Comparison of ENCODE assay signal across 15 cellular contexts in genomic region chr2:143139835-143140393, GRCh38. TPM values are rescaled to one million over a fixed set of nuclear protein-coding genes. Genes with fewer than 3 reads are reported as not detected.
DNase-seq lines count a peak whose midpoint lies in the region; ATAC-seq and TF ChIP-seq lines count a peak whose summit lies in the region.
"Had no signal": no experiment of that assay in that cellular context is flagged by ENCODE, and none has a peak within 500 bp of the region (broad histone marks: within the 10 kb centered on the region; RNA-seq: fewer than 3 reads in every experiment).

No MANE protein-coding gene starts in this region.

- CTCF ChIA-PET in activated naive CD4-positive, alpha-beta T cell treated with anti-CD3 and anti-CD28 coated beads, Interleukin-2, amount 10 ng/mL, durations not matched to agents 7 days and 5 days (lab: Charles Lee) = interaction anchor here (0.7 to 1.3 kb wide), 3 partner anchors 9 to 12 kb away, joined by 3 to 4 read pairs (median 3); no protein-coding TSS in a partner anchor
- CTCF ChIA-PET in activated CD4-positive, alpha-beta memory T cell treated with anti-CD3 and anti-CD28 coated beads for 36 hours (lab: Charles Lee) = interaction anchor here (1.2 to 1.8 kb wide), 4 partner anchors 10 to 105 kb away, joined by 3 to 7 read pairs (median 4); partner anchors contain the start of gene ARHGAP15
- CTCF ChIA-PET in HEK293T (lab: Yijun Ruan, JAX) = no interaction called here

- peak overlapping the region; percentile 56 for H3K4me3 Mint-ChIP-seq in activated naive CD4-positive, alpha-beta T cell treated with anti-CD3 and anti-CD28 coated beads, Interleukin-2, amount 10 ng/mL, durations not matched to agents 7 days and 5 days
- H3K4me3 Mint-ChIP-seq in activated CD4-positive, alpha-beta memory T cell treated with anti-CD3 and anti-CD28 coated beads for 36 hours = peak overlapping the region; percentile 60
- peak overlapping the region; percentile 65 to 67 for H3K4me3 Mint-ChIP-seq in stimulated activated naive CD8-positive, alpha-beta T cell treated with anti-CD3 and anti-CD28 coated beads, Interleukin-15, amount 100 ng/mL, for 72 hours

- POLR2A ChIA-PET in activated CD4-positive, alpha-beta memory T cell treated with anti-CD3 and anti-CD28 coated beads for 36 hours (lab: Charles Lee) = interaction anchor here (1.1 to 1.7 kb wide), 3 partner anchors 8 to 14 kb away, joined by 3 to 10 read pairs (median 3); no protein-coding TSS in a partner anchor
- POLR2A ChIA-PET in HEK293T (lab: Yijun Ruan, JAX) = no interaction called here

- intact Hi-C loops in activated CD4-positive, alpha-beta memory T cell treated with anti-CD3 and anti-CD28 coated beads for 36 hours (cut with micrococcal nuclease) = loop anchor here (1.0 kb wide), 1 partner anchor 11 kb away; the partner anchor contains the start of gene ARHGAP15

- H3K9me3 Mint-ChIP-seq in activated naive CD4-positive, alpha-beta T cell treated with anti-CD3 and anti-CD28 coated beads, Interleukin-2, amount 10 ng/mL, durations not matched to agents 7 days and 5 days = no peaks in the 10 kb centered on the region
- no peaks in the 10 kb centered on the region for H3K9me3 Mint-ChIP-seq in activated CD4-positive, alpha-beta memory T cell treated with anti-CD3 and anti-CD28 coated beads for 36 hours
- no peaks in the 10 kb centered on the region for H3K9me3 Mint-ChIP-seq in stimulated activated naive CD8-positive, alpha-beta T cell treated with anti-CD3 and anti-CD28 coated beads, Interleukin-15, amount 100 ng/mL, for 72 hours

- H3K36me3 Mint-ChIP-seq in activated naive CD4-positive, alpha-beta T cell treated with anti-CD3 and anti-CD28 coated beads, Interleukin-2, amount 10 ng/mL, durations not matched to agents 7 days and 5 days = peaks cover 67% of the 10 kb centered on the region
- H3K36me3 Mint-ChIP-seq in activated CD4-positive, alpha-beta memory T cell treated with anti-CD3 and anti-CD28 coated beads for 36 hours = peaks cover 8% of the 10 kb centered on the region

- H3K4me1 Mint-ChIP-seq in activated naive CD4-positive, alpha-beta T cell treated with anti-CD3 and anti-CD28 coated beads, Interleukin-2, amount 10 ng/mL, durations not matched to agents 7 days and 5 days = peaks cover 89% of the 10 kb centered on the region
- peaks cover 91% of the 10 kb centered on the region for H3K4me1 Mint-ChIP-seq in activated CD4-positive, alpha-beta memory T cell treated with anti-CD3 and anti-CD28 coated beads for 36 hours (ENCODE audit: low read depth)
- peaks cover 95% of the 10 kb centered on the region for H3K4me1 Mint-ChIP-seq in stimulated activated naive CD8-positive, alpha-beta T cell treated with anti-CD3 and anti-CD28 coated beads, Interleukin-15, amount 100 ng/mL, for 72 hours

- no peak for DNase-seq in activated naive CD4-positive, alpha-beta T cell treated with anti-CD3 and anti-CD28 coated beads, Interleukin-2, amount 10 ng/mL, durations not matched to agents 7 days and 5 days
- no peak for DNase-seq in activated naive CD4-positive, alpha-beta T cell (lab: John Stamatoyannopoulos, UW)
- DNase-seq in activated CD4-positive, alpha-beta memory T cell treated with anti-CD3 and anti-CD28 coated beads for 36 hours = no peak
- no peak for DNase-seq in stimulated activated naive CD8-positive, alpha-beta T cell treated with anti-CD3 and anti-CD28 coated beads, Interleukin-15, amount 100 ng/mL, for 72 hours
- no peak for DNase-seq in stimulated activated naive CD4-positive, alpha-beta T cell (lab: John Stamatoyannopoulos, UW)
- DNase-seq in HEK293T (ENCODE audit: extremely low spot score) = no peak
- DNase-seq: activated CD4-positive, alpha-beta T cell treated with anti-CD3 and anti-CD28 coated beads for 4 hours; aorta; NCI-H1048; NCI-H510A; stimulated activated CD4-positive, alpha-beta T cell treated with anti-CD3 and anti-CD28 coated beads, Interleukin-12 subunit alpha, Interleukin-12 subunit beta, amount 100 ng/mL, for 4 hours had no signal

- H3K27me3 Mint-ChIP-seq in activated naive CD4-positive, alpha-beta T cell treated with anti-CD3 and anti-CD28 coated beads, Interleukin-2, amount 10 ng/mL, durations not matched to agents 7 days and 5 days = no peaks in the 10 kb centered on the region
- H3K27me3 Mint-ChIP-seq in activated CD4-positive, alpha-beta memory T cell treated with anti-CD3 and anti-CD28 coated beads for 36 hours = no peaks in the 10 kb centered on the region
- H3K27me3 Mint-ChIP-seq in stimulated activated naive CD8-positive, alpha-beta T cell treated with anti-CD3 and anti-CD28 coated beads, Interleukin-15, amount 100 ng/mL, for 72 hours = no peaks in the 10 kb centered on the region

- ATAC-seq in HG02798 (IDR thresholded peaks at IDR 0.05; ENCODE audit: poor library complexity, unreplicated experiment) = peak; percentile 33
- peak; percentile 39 for ATAC-seq in stimulated activated naive CD8-positive, alpha-beta T cell treated with anti-CD3 and anti-CD28 coated beads, Interleukin-15, amount 100 ng/mL, for 72 hours
- no peak for ATAC-seq in GM18519 (IDR thresholded peaks at IDR 0.05; ENCODE audit: low FRiP score, unreplicated experiment)
- ATAC-seq: left lobe of liver, Right ventricle myocardium inferior had no signal

- H3K27ac Mint-ChIP-seq in activated naive CD4-positive, alpha-beta T cell treated with anti-CD3 and anti-CD28 coated beads, Interleukin-2, amount 10 ng/mL, durations not matched to agents 7 days and 5 days = peak overlapping the region; percentile 81
- H3K27ac Mint-ChIP-seq in activated CD4-positive, alpha-beta memory T cell treated with anti-CD3 and anti-CD28 coated beads for 36 hours = peak overlapping the region; percentile 78
- peak overlapping the region in 1 of 2 donors; percentile 77 for H3K27ac Mint-ChIP-seq in stimulated activated naive CD8-positive, alpha-beta T cell treated with anti-CD3 and anti-CD28 coated beads, Interleukin-15, amount 100 ng/mL, for 72 hours

TF ChIP-seq in HEK293T, 16 proteins besides CTCF, POLR2A, EP300 and RAD21:
- TF ChIP-seq FOXK2 (IDR thresholded peaks at IDR 0.05) (no peak), SP1 (IDR thresholded peaks at IDR 0.05) (no peak), ZNF384 (IDR thresholded peaks at IDR 0.05) (no peak), ELF4 (IDR thresholded peaks at IDR 0.05) (no peak), ARNT (IDR thresholded peaks at IDR 0.05) (no peak), PKNOX1 (IDR thresholded peaks at IDR 0.05) (no peak), NFRKB (IDR thresholded peaks at IDR 0.05) (no peak), HDGF (IDR thresholded peaks at IDR 0.05; ENCODE audit: borderline replicate concordance) (no peak), L3MBTL2 (conservative IDR thresholded peaks at IDR 0.05) (no peak), BHLHE40 (IDR thresholded peaks at IDR 0.05; ENCODE audit: borderline replicate concordance) (no peak)

RNA-seq across cellular contexts. Expression of gene ARHGAP15, which starts 10.7 kb away (rescaled TPM):
- total RNA-seq in activated CD4-positive, alpha-beta memory T cell treated with anti-CD3 and anti-CD28 coated beads for 36 hours = 10 to 100 TPM; 70.2 to 71.2 TPM
